Comparison of ENCODE assay signal across 9 cellular contexts in genomic region chr10:29849434-29849833, GRCh38.
DNase-seq lines count a peak whose midpoint lies in the region; ATAC-seq, FAIRE-seq and TF ChIP-seq lines count a peak whose summit lies in the region.
"Had no signal": no experiment of that assay in that cellular context is flagged by ENCODE, and none has a peak within 500 bp of the region (broad histone marks: within the 10 kb centered on the region; RNA-seq: fewer than 3 reads in every experiment).

No MANE protein-coding gene starts in this region.

- H3K4me1 ChIP-seq in K562 (replicated peaks in 1 of 2; ENCODE audit: control insufficient read depth in 2 of 2, insufficient read depth in 2 of 2, low read length in 2 of 2) (no peaks in the 10 kb centered on the region), liver (ENCODE audit: control insufficient read depth in 4 of 4, insufficient read depth in 4 of 4, low read length in 3 of 4) (peaks cover 0 to 17% (median 9%) of the 10 kb centered on the region in 4 donors), foreskin keratinocyte (no peaks in the 10 kb centered on the region)

- H3K4me1 Mint-ChIP-seq in type B pancreatic cell (ENCODE audit: unreplicated experiment) = peaks cover 28% of the 10 kb centered on the region

- H3K4me3 ChIP-seq in K562 (no peak overlapping the region), liver (ENCODE audit: low read depth in 1 of 3, low read length in 3 of 3) (no peak overlapping the region)
- H3K4me3 ChIP-seq: lung had no signal

- H2AFZ ChIP-seq in K562 (ENCODE audit: low read depth, low read length) = no peak overlapping the region

- H3K9me3 Mint-ChIP-seq in type B pancreatic cell = peaks cover 25% of the 10 kb centered on the region

- H3K27ac Mint-ChIP-seq in type B pancreatic cell = peak overlapping the region; percentile 52

- H3K4me2 ChIP-seq in K562 (ENCODE audit: insufficient read depth, low read length) = no peak overlapping the region

- BruUV-seq in K562 (replicated peaks; lab: Mats Ljungman, UMichigan) = no TSS peak

- in situ Hi-C loops in K562 (cut with MboI) = no loop called here

- no peak for TF ChIP-seq EP300 in K562 (IDR thresholded peaks at IDR 0.05; ENCODE audit: low read length)

- H3K27me3 ChIP-seq in K562 (ENCODE audit: control insufficient read depth in 2 of 2, insufficient read depth in 2 of 2, low read length in 2 of 2) (no peaks in the 10 kb centered on the region), liver (ENCODE audit: control insufficient read depth in 4 of 4, insufficient read depth in 4 of 4, low read length in 3 of 4) (no peaks in the 10 kb centered on the region), foreskin keratinocyte (no peaks in the 10 kb centered on the region)

- FAIRE-seq in K562 (lab: Jason Lieb, UNC) = no peak

- intact Hi-C loops in K562 (cut with micrococcal nuclease) = no loop called here

- no peaks in the 10 kb centered on the region for H3K9me1 ChIP-seq in K562 (ENCODE audit: control insufficient read depth, insufficient read depth, low read length)

- H3K79me2 ChIP-seq in K562 (ENCODE audit: control insufficient read depth, insufficient read depth, low read length) = no peaks in the 10 kb centered on the region

- ATAC-seq in K562 = no peak
- ATAC-seq in HG02840 (IDR thresholded peaks at IDR 0.05; ENCODE audit: low FRiP score, unreplicated experiment) = no peak
- no peak for ATAC-seq in foreskin keratinocyte

- H3K9ac ChIP-seq in K562 (ENCODE audit: insufficient read depth in 1 of 2, low read depth in 2 of 2, low read length in 2 of 2) (no peak overlapping the region), liver (ENCODE audit: low read depth in 1 of 2, low read length in 2 of 2) (no peak overlapping the region)

- H3K27ac ChIP-seq in K562 (ENCODE audit: extremely low read depth, low read depth, low read length) (no peak overlapping the region), liver (ENCODE audit: low read depth in 1 of 2, low read length in 2 of 2) (peak overlapping the region in 1 of 2 donors; percentile 40), substantia nigra (ENCODE audit: low read depth, low read length, poor library complexity, severe bottlenecking) (no peak overlapping the region), foreskin keratinocyte (no peak overlapping the region)
- H3K27ac ChIP-seq: HL-60 had no signal

- CTCF ChIA-PET in K562 (lab: Yijun Ruan, JAX; ENCODE audit: low intra/inter-chr PET ratio) = no interaction called here

- H3K27me3 Mint-ChIP-seq in type B pancreatic cell = no peaks in the 10 kb centered on the region

- WGBS in K562 (ENCODE audit: insufficient coverage, low coverage, missing lambda C conversion rate) = 0% methylated on average over 5 of the region's 5 CpGs
- WGBS in liver = 61% methylated on average over 5 of the region's 5 CpGs

- H3K9me3 ChIP-seq in K562 (replicated peaks; ENCODE audit: control insufficient read depth, insufficient read depth, low read depth, low read length) (no peaks in the 10 kb centered on the region), liver (ENCODE audit: control insufficient read depth in 4 of 4, low read length in 3 of 4) (no peaks in the 10 kb centered on the region)

- peak overlapping the region; percentile 64 for H3K4me3 Mint-ChIP-seq in type B pancreatic cell

- H4K20me1 ChIP-seq in K562 (replicated peaks; ENCODE audit: control insufficient read depth, insufficient read depth, low read length) = no peaks in the 10 kb centered on the region

- TF ChIP-seq POLR2A in K562 (conservative IDR thresholded peaks at IDR 0.05) = no peak

- POLR2A ChIA-PET in K562 (lab: Yijun Ruan, JAX) = interaction anchor here (0.7 to 1.0 kb wide), 2 partner anchors 8 to 24 kb away, joined by 3 read pairs; no protein-coding TSS in a partner anchor

- TF ChIP-seq RAD21 in K562 (CRISPR knock-in tag; conservative IDR thresholded peaks at IDR 0.05 in 1 of 2, IDR thresholded peaks at IDR 0.05 in 1 of 2) = no peak
- TF ChIP-seq RAD21 in liver (IDR thresholded peaks at IDR 0.05) = peak; percentile 21 to 33

- DNase-seq in KG1 (lab: John Stamatoyannopoulos, UW) = peak; percentile 10
- DNase-seq in K562 (ENCODE audit: extremely low read depth in 1 of 4, low spot score in 3 of 4) = no peak
- DNase-seq in type B pancreatic cell (ENCODE audit: extremely low spot score, unreplicated experiment) = no peak
- no peak for DNase-seq in substantia nigra (lab: John Stamatoyannopoulos, UW)
- no peak for DNase-seq in foreskin keratinocyte

- peaks cover 9% of the 10 kb centered on the region for H3K36me3 Mint-ChIP-seq in type B pancreatic cell

- TF ChIP-seq CTCF in K562 (IDR thresholded peaks at IDR 0.05 in 2 of 3, conservative IDR thresholded peaks at IDR 0.05 in 1 of 3; ENCODE audit: insufficient read depth in 2 of 3, low read depth in 1 of 3, low read length in 3 of 3) = no peak
- TF ChIP-seq CTCF in liver (IDR thresholded peaks at IDR 0.05; ENCODE audit: low read depth, low read length, missing input control) = no peak
- no peak for TF ChIP-seq CTCF in type B pancreatic cell (conservative IDR thresholded peaks at IDR 0.05)
- TF ChIP-seq CTCF in foreskin keratinocyte (conservative IDR thresholded peaks at IDR 0.05) = no peak

- H3K36me3 ChIP-seq in K562 (ENCODE audit: control insufficient read depth, insufficient read depth, low read length) = no peaks in the 10 kb centered on the region
- H3K36me3 ChIP-seq in liver (ENCODE audit: control insufficient read depth in 4 of 4, insufficient read depth in 3 of 4, low read depth in 1 of 4, low read length in 3 of 4) = no peaks in the 10 kb centered on the region

TF ChIP-seq in K562, 482 proteins besides CTCF, POLR2A, EP300 and RAD21:
- TF ChIP-seq SMC3 (conservative IDR thresholded peaks at IDR 0.05; ENCODE audit: insufficient read depth, low read depth, low read length) (no peak), GABPA (tag; conservative IDR thresholded peaks at IDR 0.05; ENCODE audit: low read depth) (peak; percentile 44; the same call in 1 of the 2 replicates)

TF ChIP-seq in liver, 16 proteins besides CTCF, POLR2A, EP300 and RAD21:
- TF ChIP-seq RXRA (IDR thresholded peaks at IDR 0.05) (peak in 1 of 2 donors; percentile 28), ATF3 (IDR thresholded peaks at IDR 0.05) (no peak), TAF1 (conservative IDR thresholded peaks at IDR 0.05) (no peak), YY1 (IDR thresholded peaks at IDR 0.05) (no peak), HNF4A (conservative IDR thresholded peaks at IDR 0.05) (no peak), FOXA2 (IDR thresholded peaks at IDR 0.05) (no peak), FOXA1 (IDR thresholded peaks at IDR 0.05) (no peak), ZBTB33 (IDR thresholded peaks at IDR 0.05) (no peak), REST (IDR thresholded peaks at IDR 0.05) (no peak), EGR1 (IDR thresholded peaks at IDR 0.05; ENCODE audit: low read depth in 2 of 2) (no peak), MAX (IDR thresholded peaks at IDR 0.05) (peak; percentile 14), SP1 (IDR thresholded peaks at IDR 0.05) (peak; percentile 40), NR2F2 (IDR thresholded peaks at IDR 0.05) (peak; percentile 88), GABPA (IDR thresholded peaks at IDR 0.05 in 1 of 2, conservative IDR thresholded peaks at IDR 0.05 in 1 of 2) (no peak), JUND (IDR thresholded peaks at IDR 0.05) (no peak), HNF4G (IDR thresholded peaks at IDR 0.05) (no peak)
